31 cellular contexts compared by ENCODE assay signal in genomic region chr17:6452471-6453266, GRCh38. TPM values are rescaled to one million over a fixed set of nuclear protein-coding genes. Genes with fewer than 3 reads are reported as not detected.
A peak's percentile ranks its signal among the peaks of the same experiment; 100 is the strongest.
DNase-seq lines count a peak whose midpoint lies in the region; ATAC-seq, FAIRE-seq and TF ChIP-seq lines count a peak whose summit lies in the region.
"Had no signal": no experiment of that assay in that cellular context is flagged by ENCODE, and none has a peak within 500 bp of the region (broad histone marks: within the 10 kb centered on the region; RNA-seq: fewer than 3 reads in every experiment).

No MANE protein-coding gene starts in this region.

- peaks cover 11% of the 10 kb centered on the region for H3K27me3 Mint-ChIP-seq in neural crest cell (ENCODE audit: low read depth)
- H3K27me3 Mint-ChIP-seq: activated CD4-positive, alpha-beta memory T cell treated with anti-CD3 and anti-CD28 coated beads for 36 hours; activated naive CD8-positive, alpha-beta T cell treated with anti-CD3 and anti-CD28 coated beads for 36 hours had no signal

- TF ChIP-seq CTCF in H1 (IDR thresholded peaks at IDR 0.05; ENCODE audit: control extremely low read depth in 1 of 3, insufficient read depth in 1 of 3, low read depth in 1 of 3, low read length in 3 of 3) = no peak
- no peak for TF ChIP-seq CTCF in neural crest cell (conservative IDR thresholded peaks at IDR 0.05)

- H2AFZ ChIP-seq in H1 (ENCODE audit: low read length) = no peak overlapping the region

- no peak for TF ChIP-seq EP300 in H1 (IDR thresholded peaks at IDR 0.05; ENCODE audit: borderline replicate concordance in 1 of 2, low read depth in 2 of 2, low read length in 2 of 2)

- H3K56ac ChIP-seq in H1 (replicated peaks; ENCODE audit: insufficient read length, low read depth, low read length) (no peak overlapping the region), mesendoderm (ENCODE audit: low read length) (no peak overlapping the region)

- no peaks in the 10 kb centered on the region for H3K9me3 ChIP-seq in BLaER1 treated with 17β-estradiol and CSF1 and Interleukin-3, amounts not matched to agents 10 nM and 100 nM (replicated peaks in 1 of 11)
- H3K9me3 ChIP-seq in H1 (ENCODE audit: insufficient read depth in 2 of 2, low read depth in 1 of 2, low read length in 1 of 2) = no peaks in the 10 kb centered on the region
- H3K9me3 ChIP-seq: ascending aorta, esophagus squamous epithelium, gastrocnemius medialis, left ventricle myocardium inferior, upper lobe of left lung had no signal

- H3K14ac ChIP-seq in H1 (ENCODE audit: insufficient read length) = no peak overlapping the region

- CTCF ChIA-PET in H1 (lab: Charles Lee; ENCODE audit: partially characterized antibody) = interaction anchor here (0.5 to 2.4 kb wide), 6 partner anchors 20 to 374 kb away, joined by 3 to 7 read pairs (median 3); no protein-coding TSS in a partner anchor

- peaks cover 9% of the 10 kb centered on the region for H3K36me3 Mint-ChIP-seq in neural crest cell (ENCODE audit: low read depth)
- H3K36me3 Mint-ChIP-seq: activated CD4-positive, alpha-beta memory T cell treated with anti-CD3 and anti-CD28 coated beads for 36 hours; activated naive CD8-positive, alpha-beta T cell treated with anti-CD3 and anti-CD28 coated beads for 36 hours had no signal

- ATAC-seq in HG02885 (IDR thresholded peaks at IDR 0.05; ENCODE audit: poor library complexity, unreplicated experiment) = peak; percentile 54
- ATAC-seq: gastrocnemius medialis, Right ventricle myocardium inferior had no signal

- H2AK5ac ChIP-seq in H1 (ENCODE audit: low read depth, low read length) (no peak overlapping the region), mesendoderm (ENCODE audit: low read length) (no peak overlapping the region)

- H2BK120ac ChIP-seq in H1 (replicated peaks; ENCODE audit: low read depth, low read length) = no peak overlapping the region
- H2BK120ac ChIP-seq in mesendoderm (ENCODE audit: low read depth, low read length) = no peak overlapping the region

- H3K23ac ChIP-seq in H1 (ENCODE audit: insufficient read length) (no peak overlapping the region), mesendoderm (ENCODE audit: low read length) (no peak overlapping the region)

- no peak overlapping the region; the same call in 1 of the 2 replicates for H3K18ac ChIP-seq in H1 (ENCODE audit: extremely low read depth, low read length)
- H3K18ac ChIP-seq in mesendoderm (ENCODE audit: low read length) = no peak overlapping the region

- TF ChIP-seq POLR2A in H1 (IDR thresholded peaks at IDR 0.05; ENCODE audit: control extremely low read depth in 1 of 2, low read depth in 2 of 2, low read length in 2 of 2) = no peak

- H3K9ac ChIP-seq in BLaER1 treated with 17β-estradiol and CSF1 and Interleukin-3, amounts not matched to agents 10 nM and 100 nM = peak overlapping the region in 1 of 11 experiments; percentile 10; a peak in 1 of 22 replicates
- H3K9ac ChIP-seq in H1 (replicated peaks in 1 of 4; ENCODE audit: extremely low read depth in 1 of 4, low read depth in 3 of 4, low read length in 3 of 4) (no peak overlapping the region), mesendoderm (ENCODE audit: low read length) (no peak overlapping the region)

- H3K79me1 ChIP-seq in H1 (ENCODE audit: low read depth, low read length) (no peaks in the 10 kb centered on the region), mesendoderm (ENCODE audit: low read length) (no peaks in the 10 kb centered on the region)

- H3K4me3 Mint-ChIP-seq in neural crest cell = peak overlapping the region; percentile 74
- H3K4me3 Mint-ChIP-seq: activated CD4-positive, alpha-beta memory T cell treated with anti-CD3 and anti-CD28 coated beads for 36 hours; activated naive CD8-positive, alpha-beta T cell treated with anti-CD3 and anti-CD28 coated beads for 36 hours; endodermal cell had no signal

- H3K27ac Mint-ChIP-seq in neural crest cell (ENCODE audit: unreplicated experiment) = no peak overlapping the region
- H3K27ac Mint-ChIP-seq: activated CD4-positive, alpha-beta memory T cell treated with anti-CD3 and anti-CD28 coated beads for 36 hours; activated naive CD8-positive, alpha-beta T cell treated with anti-CD3 and anti-CD28 coated beads for 36 hours; activated T-helper 2 cell treated with anti-CD3 and anti-CD28 coated beads, Interferon-gamma antibody, Interleukin-2, Interleukin-4, amounts not matched to agents 10 μg/mL and 5 μg/mL and 100 μg/mL, durations not matched to agents 14 hours and 24 hours and 36 hours; endodermal cell had no signal

- peak overlapping the region in 9 of 11 experiments; percentile 46 to 68 (median 61); a peak in 18 of 22 replicates for H3K4me2 ChIP-seq in BLaER1 treated with 17β-estradiol and CSF1 and Interleukin-3, amounts not matched to agents 10 nM and 100 nM
- peak overlapping the region in 1 of 2 experiments; percentile 21; a peak in 1 of 4 replicates for H3K4me2 ChIP-seq in H1 (ENCODE audit: insufficient read depth in 1 of 2, low read depth in 2 of 2, low read length in 2 of 2)
- no peak overlapping the region for H3K4me2 ChIP-seq in mesendoderm (ENCODE audit: low read length)

- no peak overlapping the region for H3K4ac ChIP-seq in H1 (replicated peaks; ENCODE audit: insufficient read length, low read depth, low read length)
- H3K4ac ChIP-seq in mesendoderm (ENCODE audit: low read depth, low read length) = no peak overlapping the region

- H3K27ac ChIP-seq in BLaER1 treated with 17β-estradiol and CSF1 and Interleukin-3, amounts not matched to agents 10 nM and 100 nM = no peak overlapping the region
- no peak overlapping the region for H3K27ac ChIP-seq in H1 (ENCODE audit: low read depth, low read length)
- no peak overlapping the region for H3K27ac ChIP-seq in mesendoderm (ENCODE audit: low read depth, low read length)
- H3K27ac ChIP-seq: ascending aorta, gastrocnemius medialis, left ventricle myocardium inferior, upper lobe of left lung had no signal

- no peak for TF ChIP-seq RAD21 in H1 (IDR thresholded peaks at IDR 0.05 in 1 of 2, conservative IDR thresholded peaks at IDR 0.05 in 1 of 2; ENCODE audit: low read depth in 2 of 2, low read length in 2 of 2)

- no peak overlapping the region for H2BK20ac ChIP-seq in H1 (ENCODE audit: low read length)

- H4K5ac ChIP-seq in H1 (ENCODE audit: insufficient read length, low read depth, low read length) (no peak overlapping the region), mesendoderm (ENCODE audit: low read length) (no peak overlapping the region)

- H3K9me3 Mint-ChIP-seq in neural crest cell = no peaks in the 10 kb centered on the region
- H3K9me3 Mint-ChIP-seq: activated CD4-positive, alpha-beta memory T cell treated with anti-CD3 and anti-CD28 coated beads for 36 hours; activated naive CD8-positive, alpha-beta T cell treated with anti-CD3 and anti-CD28 coated beads for 36 hours; activated T-helper 2 cell treated with anti-CD3 and anti-CD28 coated beads, Interferon-gamma antibody, Interleukin-2, Interleukin-4, amounts not matched to agents 10 μg/mL and 5 μg/mL and 100 μg/mL, durations not matched to agents 14 hours and 24 hours and 36 hours; endodermal cell had no signal

- no peak overlapping the region; the same call in 1 of the 2 replicates for H4K8ac ChIP-seq in H1 (ENCODE audit: extremely low read depth, insufficient read depth, low read length)
- H4K8ac ChIP-seq in mesendoderm (ENCODE audit: low read depth, low read length) = no peak overlapping the region

- H3K23me2 ChIP-seq in H1 (ENCODE audit: low read depth, low read length) = peaks cover 12% of the 10 kb centered on the region

- peaks cover 0 to 29% (median 26%) of the 10 kb centered on the region in 11 experiments; a peak in 18 of 22 replicates for H3K36me3 ChIP-seq in BLaER1 treated with 17β-estradiol and CSF1 and Interleukin-3, amounts not matched to agents 10 nM and 100 nM
- H3K36me3 ChIP-seq in H1 (ENCODE audit: control insufficient read depth in 2 of 4, insufficient read depth in 4 of 4, low read length in 3 of 4) (peaks cover 10 to 35% (median 25%) of the 10 kb centered on the region in 4 experiments), mesendoderm (ENCODE audit: control insufficient read depth, insufficient read depth, low read length) (peaks cover 11% of the 10 kb centered on the region)
- H3K36me3 ChIP-seq: ascending aorta, gastrocnemius medialis, left ventricle myocardium inferior, upper lobe of left lung had no signal

- no peak overlapping the region for H4K91ac ChIP-seq in H1 (replicated peaks; ENCODE audit: insufficient read length, low read length)

- H2BK5ac ChIP-seq in H1 (ENCODE audit: low read depth, low read length) = no peak overlapping the region
- no peak overlapping the region for H2BK5ac ChIP-seq in mesendoderm (ENCODE audit: low read length)

- 83% methylated on average over 10 of the region's 10 CpGs; no CpG with 5 or more reads in 1 of the 2 experiments for WGBS in H1 (ENCODE audit: extremely low coverage in 1 of 2, insufficient coverage in 1 of 2, insufficient read length in 1 of 2, insufficient replicate concordance in 2 of 2, low coverage in 1 of 2, low lambda C conversion rate in 2 of 2, missing lambda C conversion rate in 1 of 2), 2 experiments
- WGBS in mesendoderm (ENCODE audit: extremely low coverage, insufficient coverage, low lambda C conversion rate) = no CpG with 5 or more reads among the region's 10 CpGs

- FAIRE-seq in H1 (lab: Jason Lieb, UNC) (no peak), frontal cortex (lab: Jason Lieb, UNC) (no peak)
- FAIRE-seq: A204.1, GM19239 had no signal

- H3K4me3 ChIP-seq in BLaER1 treated with 17β-estradiol and CSF1 and Interleukin-3, amounts not matched to agents 10 nM and 100 nM = no peak overlapping the region
- H3K4me3 ChIP-seq in H1 (ENCODE audit: extremely low read depth in 1 of 4, insufficient read depth in 2 of 4, low read depth in 3 of 4, low read length in 4 of 4) (no peak overlapping the region), mesendoderm (ENCODE audit: low read length) (no peak overlapping the region)
- H3K4me3 ChIP-seq: ascending aorta, esophagus squamous epithelium, gastrocnemius medialis, left ventricle myocardium inferior, upper lobe of left lung had no signal

- H3K79me2 ChIP-seq in H1 (ENCODE audit: control insufficient read depth in 1 of 2, insufficient read depth in 2 of 2, low read length in 2 of 2) (no peaks in the 10 kb centered on the region; a peak in 1 of 4 replicates), mesendoderm (ENCODE audit: control insufficient read depth, insufficient read depth, low read length) (no peaks in the 10 kb centered on the region)

- peaks cover 26 to 83% (median 74%) of the 10 kb centered on the region in 10 experiments for H3K4me1 ChIP-seq in BLaER1 treated with 17β-estradiol and CSF1 and Interleukin-3, amounts not matched to agents 10 nM and 100 nM
- peaks cover 2 to 48% (median 28%) of the 10 kb centered on the region in 4 experiments for H3K4me1 ChIP-seq in H1 (replicated peaks in 1 of 4; ENCODE audit: control insufficient read depth in 3 of 4, insufficient read depth in 4 of 4, low read length in 3 of 4)
- H3K4me1 ChIP-seq in mesendoderm (ENCODE audit: control insufficient read depth, low read depth, low read length) = no peaks in the 10 kb centered on the region

- H4K20me1 ChIP-seq in BLaER1 treated with 17β-estradiol and CSF1 and Interleukin-3, amounts not matched to agents 10 nM and 100 nM = peaks cover 0 to 65% (median 30%) of the 10 kb centered on the region in 11 experiments; a peak in 15 of 22 replicates
- H4K20me1 ChIP-seq in H1 (replicated peaks in 1 of 2; ENCODE audit: control insufficient read depth in 1 of 2, insufficient read depth in 2 of 2, low read length in 2 of 2) = peaks cover 0 to 11% of the 10 kb centered on the region in 2 experiments

- peaks cover 0 to 37% (median 5%) of the 10 kb centered on the region in 11 experiments; a peak in 11 of 22 replicates for H3K27me3 ChIP-seq in BLaER1 treated with 17β-estradiol and CSF1 and Interleukin-3, amounts not matched to agents 10 nM and 100 nM
- no peaks in the 10 kb centered on the region; a peak in 3 of 7 replicates for H3K27me3 ChIP-seq in H1 (replicated peaks in 1 of 4; ENCODE audit: control insufficient read depth in 3 of 4, extremely low read depth in 1 of 4, insufficient read depth in 3 of 4, low read length in 3 of 4)
- no peaks in the 10 kb centered on the region for H3K27me3 ChIP-seq in mesendoderm (ENCODE audit: insufficient read depth, low read length, poor library complexity)
- H3K27me3 ChIP-seq: esophagus squamous epithelium had no signal

- H2BK15ac ChIP-seq in H1 (ENCODE audit: low read length) (no peak overlapping the region), mesendoderm (replicated peaks; ENCODE audit: low read depth) (no peak overlapping the region)

- peaks cover 53% of the 10 kb centered on the region for H3K4me1 Mint-ChIP-seq in neural crest cell

- no peak overlapping the region for H2BK12ac ChIP-seq in H1 (ENCODE audit: low read depth, low read length)

- POLR2A ChIA-PET in H1 (lab: Charles Lee; ENCODE audit: partially characterized antibody) = interaction anchor here (0.7 to 4.4 kb wide), 6 partner anchors 9 to 189 kb away, joined by 3 to 58 read pairs (median 7); partner anchors contain the start of gene PIMREG

- DNase-seq in H1 (ENCODE audit: low read depth in 1 of 2, low spot score in 2 of 2) (no peak), neural crest cell (ENCODE audit: low read depth, low spot score) (no peak), frontal cortex (ENCODE audit: low spot score in 2 of 2) (no peak), NCI-H1436 (lab: John Stamatoyannopoulos, UW) (no peak), mesendoderm (no peak), NCI-H510A (lab: John Stamatoyannopoulos, UW) (no peak)
- DNase-seq: activated CD4-positive, alpha-beta memory T cell treated with anti-CD3 and anti-CD28 coated beads for 36 hours; activated CD8-positive, alpha-beta memory T cell treated with anti-CD3 and anti-CD28 coated beads, Interleukin-2, amount 50 U/mL, for 48 hours; activated naive CD8-positive, alpha-beta T cell treated with anti-CD3 and anti-CD28 coated beads for 36 hours; caudate nucleus; DMS53; endodermal cell; esophagus squamous epithelium; gastrocnemius medialis; GDM1; hypothalamus; Karpas-422; left ventricle myocardium inferior; NCI-H187 treated with DMSO at 0.1 percent for 48 hours; NCI-H2227 treated with DMSO at 0.1 percent for 48 hours; T1000 had no signal

RNA-seq across cellular contexts. Expression of gene PIMREG, which starts 8.4 kb away (rescaled TPM):
- total RNA-seq in H1 (2021; fragmentation: NEBNext Ultra II Directional; extraction: Animal tissue kit (Norgen Biotek cat#: 25700)) = 133 and 143 TPM in 2 replicates
- 126 and 148 TPM in 2 replicates for polyA plus RNA-seq in H1 (2011; rRNA removed)
- polyA plus RNA-seq in H1 (2011; cell fraction: cytosol; rRNA removed) = 154 TPM
- 223 TPM for polyA plus RNA-seq in H1 (2011; cell fraction: nucleus; rRNA removed)
- polyA plus RNA-seq in H1 (2012, experiment 1 of 2) = 83.9 to 119 TPM (median 107 TPM) in 4 replicates
- 116 TPM for polyA plus RNA-seq in H1 (2012, experiment 2 of 2)
- polyA plus RNA-seq in H1 (2013, experiment 1 of 2) = 64.4 TPM
- 62.7 TPM for polyA plus RNA-seq in H1 (2013, experiment 2 of 2)
- polyA minus RNA-seq in H1 (2011; rRNA and poly(A)+ RNA removed) = 55.3 and 66.3 TPM in 2 replicates
- polyA minus RNA-seq in H1 (2011; cell fraction: cytosol; rRNA and poly(A)+ RNA removed) = 56.3 TPM
- polyA minus RNA-seq in H1 (2011; cell fraction: nucleus; rRNA and poly(A)+ RNA removed) = 68.8 TPM
- total RNA-seq in neural crest cell (115 and 120 TPM in 2 replicates), frontal cortex (4.1 TPM)
- polyA plus RNA-seq in mesendoderm (2013, experiment 1 of 2) = 52.3 TPM
- polyA plus RNA-seq in mesendoderm (2013, experiment 2 of 2) = 51.2 TPM
- total RNA-seq: ascending aorta had no signal

RNA-seq across cellular contexts. Expression of gene AIPL1, which starts 17.7 kb away (rescaled TPM):
- total RNA-seq in H1 (2021; fragmentation: NEBNext Ultra II Directional; extraction: Animal tissue kit (Norgen Biotek cat#: 25700)) = 0.71 TPM in 1 of 2 replicates, not detected in the other
- 0.56 and 0.89 TPM in 2 replicates for polyA plus RNA-seq in H1 (2011; rRNA removed)
- polyA plus RNA-seq in H1 (2011; cell fraction: cytosol; rRNA removed) = 1.6 TPM
- polyA plus RNA-seq in H1 (2011; cell fraction: nucleus; rRNA removed) = 0.78 TPM
- 0.22 to 0.55 TPM (median 0.40 TPM) in 4 replicates for polyA plus RNA-seq in H1 (2012, experiment 1 of 2)
- polyA plus RNA-seq in H1 (2012, experiment 2 of 2) = 0.09 TPM
- polyA plus RNA-seq in H1 (2013, experiment 1 of 2) = 0.14 TPM
- 0.29 TPM for polyA plus RNA-seq in H1 (2013, experiment 2 of 2)
- polyA minus RNA-seq in H1 (2011; rRNA and poly(A)+ RNA removed) = 0.20 and 0.22 TPM in 2 replicates
- polyA minus RNA-seq in H1 (2011; cell fraction: cytosol; rRNA and poly(A)+ RNA removed) = not detected
- polyA minus RNA-seq in H1 (2011; cell fraction: nucleus; rRNA and poly(A)+ RNA removed) = not detected
- total RNA-seq in neural crest cell = not detected in 2 replicates
- total RNA-seq in frontal cortex = not detected
- 0.07 TPM for polyA plus RNA-seq in mesendoderm (2013, experiment 1 of 2)
- polyA plus RNA-seq in mesendoderm (2013, experiment 2 of 2) = 0.08 TPM
- total RNA-seq: activated CD4-positive, alpha-beta memory T cell treated with anti-CD3 and anti-CD28 coated beads for 36 hours; activated naive CD8-positive, alpha-beta T cell treated with anti-CD3 and anti-CD28 coated beads for 36 hours; activated T-helper 2 cell treated with anti-CD3 and anti-CD28 coated beads, Interferon-gamma antibody, Interleukin-2, Interleukin-4, amounts not matched to agents 10 μg/mL and 5 μg/mL and 100 μg/mL, durations not matched to agents 14 hours and 24 hours and 36 hours; ascending aorta; endodermal cell; esophagus squamous epithelium; gastrocnemius medialis; left ventricle myocardium inferior; OCI-LY7; Right ventricle myocardium inferior; subcutaneous adipose tissue; upper lobe of left lung had no signal

Comparison
In these comparisons a context has a peak if more than half of its experiments do, and no peak if none do; other contexts are left out.
1. RNA of gene PIMREG, which starts 8.4 kb away (total RNA-seq): 133 to 143 TPM in H1 and 115 to 120 TPM in neural crest cell; 4.1 TPM in frontal cortex (single experiment); every median in the first group is over 10 times any median in the second.